10 cellular contexts compared by ENCODE assay signal in the genomic region with DNA sequence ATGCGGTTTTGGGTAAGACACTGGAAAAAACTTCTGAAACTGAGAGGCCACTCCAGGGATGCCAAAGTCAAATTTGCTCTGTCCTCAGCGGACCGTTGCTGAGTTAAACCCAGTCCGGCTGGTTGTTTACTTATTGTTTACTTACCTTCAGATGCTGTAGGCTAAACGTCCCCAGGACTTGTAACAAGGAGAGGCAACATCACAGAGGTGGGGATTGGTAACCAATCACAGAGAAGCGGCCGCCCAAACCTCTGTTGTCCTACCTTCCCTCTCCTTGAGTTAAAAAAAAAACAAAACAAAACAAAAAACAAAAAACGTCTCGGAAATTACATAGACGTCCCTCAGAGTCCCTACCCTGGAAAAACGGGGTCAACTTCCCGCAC. TPM values are rescaled to one million over a fixed set of nuclear protein-coding genes. Genes with fewer than 3 reads are reported as not detected.
DNase-seq lines count a peak whose midpoint lies in the region; ATAC-seq and TF ChIP-seq lines count a peak whose summit lies in the region.
"Had no signal": no experiment of that assay in that cellular context is flagged by ENCODE, and none has a peak within 500 bp of the region (broad histone marks: within the 10 kb centered on the region; RNA-seq: fewer than 3 reads in every experiment).

No MANE protein-coding gene starts in this region.

- peaks cover 23% of the 10 kb centered on the region for H3K4me1 Mint-ChIP-seq in GM23338
- peaks cover 26% of the 10 kb centered on the region for H3K4me1 Mint-ChIP-seq in WTC11

- H3K36me3 Mint-ChIP-seq in GM23338 (ENCODE audit: low read depth) (no peaks in the 10 kb centered on the region; the same call in 2 of the 3 replicates), WTC11 (no peaks in the 10 kb centered on the region; the same call in 1 of the 2 replicates)

- peak overlapping the region; percentile 81; the same call in 1 of the 2 replicates for H3K27ac Mint-ChIP-seq in GM23338
- H3K27ac Mint-ChIP-seq in WTC11 = no peak overlapping the region

- no peaks in the 10 kb centered on the region for H4K20me1 ChIP-seq in GM23338 (replicated peaks; ENCODE audit: insufficient read depth)

- POLR2A ChIA-PET in WTC11 (lab: Charles Lee) = no interaction called here

- H3K4me3 ChIP-seq in GM23338 = peak overlapping the region; percentile 96
- peak overlapping the region; percentile 56 for H3K4me3 ChIP-seq in iPS-11a (ENCODE audit: low read depth, low read length)
- peak overlapping the region in 2 of 3 donors; percentile 10 to 29 for H3K4me3 ChIP-seq in skeletal muscle tissue (ENCODE audit: low read length in 3 of 3)

- TF ChIP-seq CTCF in GM23338 (conservative IDR thresholded peaks at IDR 0.05; ENCODE audit: low read depth in 2 of 2) (no peak), WTC11 (IDR thresholded peaks at IDR 0.05) (no peak)

- no peaks in the 10 kb centered on the region for H3K9me3 Mint-ChIP-seq in GM23338
- peaks cover 11% of the 10 kb centered on the region for H3K9me3 Mint-ChIP-seq in WTC11

- ATAC-seq in GM23338 (peak; percentile 59), WTC11 (peak; percentile 63), HG03439 (IDR thresholded peaks at IDR 0.05; ENCODE audit: unreplicated experiment) (no peak), HG03354 (IDR thresholded peaks at IDR 0.05; ENCODE audit: poor library complexity, severe bottlenecking, unreplicated experiment) (no peak)

- H3K4me3 Mint-ChIP-seq in GM23338 (peak overlapping the region; percentile 86), WTC11 (peak overlapping the region; percentile 92)

- CTCF ChIA-PET in WTC11 (lab: Charles Lee) = interaction anchor here (1.6 to 2.7 kb wide), 4 partner anchors 20 to 94 kb away, joined by 5 to 22 read pairs (median 11); no protein-coding TSS in a partner anchor

- H3K27ac ChIP-seq in GM23338 (ENCODE audit: low read depth) = no peak overlapping the region
- H3K27ac ChIP-seq in skeletal muscle tissue (ENCODE audit: low read depth, low read length) = no peak overlapping the region
- H3K27ac ChIP-seq: uterus had no signal

- peaks cover 21% of the 10 kb centered on the region for H3K27me3 ChIP-seq in GM23338 (ENCODE audit: insufficient read depth)
- H3K27me3 ChIP-seq in skeletal muscle tissue (ENCODE audit: control insufficient read depth in 3 of 3, insufficient read depth in 3 of 3, low read length in 3 of 3) = peaks cover 33 to 47% (median 40%) of the 10 kb centered on the region in 3 donors
- H3K27me3 ChIP-seq: uterus had no signal

- no peaks in the 10 kb centered on the region for H3K9me2 ChIP-seq in GM23338 (ENCODE audit: insufficient read depth)

- H3K27me3 Mint-ChIP-seq in GM23338 (ENCODE audit: insufficient read depth, low read depth, poor library complexity) (peaks cover 23% of the 10 kb centered on the region), WTC11 (ENCODE audit: low read depth) (peaks cover 50% of the 10 kb centered on the region)

- peaks cover 7% of the 10 kb centered on the region for H3K4me1 ChIP-seq in GM23338 (ENCODE audit: insufficient read depth)
- peaks cover 0 to 6% (median 0%) of the 10 kb centered on the region in 3 donors for H3K4me1 ChIP-seq in skeletal muscle tissue (ENCODE audit: control insufficient read depth in 3 of 3, insufficient read depth in 3 of 3, low read length in 3 of 3)
- H3K4me1 ChIP-seq: uterus had no signal

- H3F3A ChIP-seq in GM23338 (replicated peaks; ENCODE audit: low read depth) = no peaks in the 10 kb centered on the region

- no peaks in the 10 kb centered on the region for H3K36me3 ChIP-seq in GM23338 (ENCODE audit: insufficient read depth)
- no peaks in the 10 kb centered on the region for H3K36me3 ChIP-seq in skeletal muscle tissue (ENCODE audit: control insufficient read depth in 3 of 3, insufficient read depth in 3 of 3, low read length in 3 of 3)
- H3K36me3 ChIP-seq: uterus had no signal

- peak overlapping the region in 1 of 3 donors; percentile 25 for H3K9ac ChIP-seq in skeletal muscle tissue (ENCODE audit: low read depth in 1 of 3, low read length in 3 of 3)

- H2AFZ ChIP-seq in GM23338 = peak overlapping the region; percentile 100

- peaks cover 0 to 3% (median 0%) of the 10 kb centered on the region in 3 donors for H3K9me3 ChIP-seq in skeletal muscle tissue (ENCODE audit: control insufficient read depth in 3 of 3, low read length in 3 of 3)
- H3K9me3 ChIP-seq: uterus had no signal

- no peaks in the 10 kb centered on the region for H3K79me2 ChIP-seq in GM23338 (replicated peaks; ENCODE audit: insufficient read depth)

- peak; percentile 49 for DNase-seq in GM23338 (ENCODE audit: low spot score)
- DNase-seq in WTC11 (ENCODE audit: low spot score) = no peak
- DNase-seq in NCI-H524 (lab: John Stamatoyannopoulos, UW) = no peak
- DNase-seq in T-helper 2 cell = no peak
- DNase-seq: KG1, uterus had no signal

- H3K4me2 ChIP-seq in GM23338 = peak overlapping the region; percentile 99

TF ChIP-seq in GM23338, 12 proteins besides CTCF, POLR2A, EP300 and RAD21 (continues in another document):
- TF ChIP-seq EZH2phosphoT487 (IDR thresholded peaks at IDR 0.05; ENCODE audit: unreplicated experiment) (no peak), NANOG (IDR thresholded peaks at IDR 0.05; ENCODE audit: borderline replicate concordance) (no peak), STAT1 (IDR thresholded peaks at IDR 0.05; ENCODE audit: unreplicated experiment) (no peak), ZNF114 (CRISPR knock-in tag; IDR thresholded peaks at IDR 0.05) (no peak), CREB1 (CRISPR knock-in tag; IDR thresholded peaks at IDR 0.05; ENCODE audit: low read depth) (no peak), JUNB (IDR thresholded peaks at IDR 0.05; ENCODE audit: unreplicated experiment) (no peak), EZH2 (IDR thresholded peaks at IDR 0.05; ENCODE audit: low read depth, unreplicated experiment) (no peak), ZNF331 (CRISPR knock-in tag; IDR thresholded peaks at IDR 0.05; ENCODE audit: low read depth) (no peak)

TF ChIP-seq in WTC11, 78 proteins besides CTCF, POLR2A, EP300 and RAD21 (continues in another document):
- TF ChIP-seq TEAD1 (CRISPR knock-in tag; IDR thresholded peaks at IDR 0.05) (no peak), NR2C2 (CRISPR knock-in tag; IDR thresholded peaks at IDR 0.05) (no peak), GRHL2 (CRISPR knock-in tag; IDR thresholded peaks at IDR 0.05; ENCODE audit: insufficient replicate concordance, severe bottlenecking) (no peak)
- TF ChIP-seq, protein P1, sequence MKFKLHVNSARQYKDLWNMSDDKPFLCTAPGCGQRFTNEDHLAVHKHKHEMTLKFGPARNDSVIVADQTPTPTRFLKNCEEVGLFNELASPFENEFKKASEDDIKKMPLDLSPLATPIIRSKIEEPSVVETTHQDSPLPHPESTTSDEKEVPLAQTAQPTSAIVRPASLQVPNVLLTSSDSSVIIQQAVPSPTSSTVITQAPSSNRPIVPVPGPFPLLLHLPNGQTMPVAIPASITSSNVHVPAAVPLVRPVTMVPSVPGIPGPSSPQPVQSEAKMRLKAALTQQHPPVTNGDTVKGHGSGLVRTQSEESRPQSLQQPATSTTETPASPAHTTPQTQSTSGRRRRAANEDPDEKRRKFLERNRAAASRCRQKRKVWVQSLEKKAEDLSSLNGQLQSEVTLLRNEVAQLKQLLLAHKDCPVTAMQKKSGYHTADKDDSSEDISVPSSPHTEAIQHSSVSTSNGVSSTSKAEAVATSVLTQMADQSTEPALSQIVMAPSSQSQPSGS (CRISPR knock-in tag; IDR thresholded peaks at IDR 0.05; ENCODE audit: borderline replicate concordance, low read depth) = no peak
- TF ChIP-seq, protein P2, sequence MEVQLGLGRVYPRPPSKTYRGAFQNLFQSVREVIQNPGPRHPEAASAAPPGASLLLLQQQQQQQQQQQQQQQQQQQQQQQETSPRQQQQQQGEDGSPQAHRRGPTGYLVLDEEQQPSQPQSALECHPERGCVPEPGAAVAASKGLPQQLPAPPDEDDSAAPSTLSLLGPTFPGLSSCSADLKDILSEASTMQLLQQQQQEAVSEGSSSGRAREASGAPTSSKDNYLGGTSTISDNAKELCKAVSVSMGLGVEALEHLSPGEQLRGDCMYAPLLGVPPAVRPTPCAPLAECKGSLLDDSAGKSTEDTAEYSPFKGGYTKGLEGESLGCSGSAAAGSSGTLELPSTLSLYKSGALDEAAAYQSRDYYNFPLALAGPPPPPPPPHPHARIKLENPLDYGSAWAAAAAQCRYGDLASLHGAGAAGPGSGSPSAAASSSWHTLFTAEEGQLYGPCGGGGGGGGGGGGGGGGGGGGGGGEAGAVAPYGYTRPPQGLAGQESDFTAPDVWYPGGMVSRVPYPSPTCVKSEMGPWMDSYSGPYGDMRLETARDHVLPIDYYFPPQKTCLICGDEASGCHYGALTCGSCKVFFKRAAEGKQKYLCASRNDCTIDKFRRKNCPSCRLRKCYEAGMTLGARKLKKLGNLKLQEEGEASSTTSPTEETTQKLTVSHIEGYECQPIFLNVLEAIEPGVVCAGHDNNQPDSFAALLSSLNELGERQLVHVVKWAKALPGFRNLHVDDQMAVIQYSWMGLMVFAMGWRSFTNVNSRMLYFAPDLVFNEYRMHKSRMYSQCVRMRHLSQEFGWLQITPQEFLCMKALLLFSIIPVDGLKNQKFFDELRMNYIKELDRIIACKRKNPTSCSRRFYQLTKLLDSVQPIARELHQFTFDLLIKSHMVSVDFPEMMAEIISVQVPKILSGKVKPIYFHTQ (CRISPR knock-in tag; IDR thresholded peaks at IDR 0.05) = no peak
- TF ChIP-seq, protein P3, sequence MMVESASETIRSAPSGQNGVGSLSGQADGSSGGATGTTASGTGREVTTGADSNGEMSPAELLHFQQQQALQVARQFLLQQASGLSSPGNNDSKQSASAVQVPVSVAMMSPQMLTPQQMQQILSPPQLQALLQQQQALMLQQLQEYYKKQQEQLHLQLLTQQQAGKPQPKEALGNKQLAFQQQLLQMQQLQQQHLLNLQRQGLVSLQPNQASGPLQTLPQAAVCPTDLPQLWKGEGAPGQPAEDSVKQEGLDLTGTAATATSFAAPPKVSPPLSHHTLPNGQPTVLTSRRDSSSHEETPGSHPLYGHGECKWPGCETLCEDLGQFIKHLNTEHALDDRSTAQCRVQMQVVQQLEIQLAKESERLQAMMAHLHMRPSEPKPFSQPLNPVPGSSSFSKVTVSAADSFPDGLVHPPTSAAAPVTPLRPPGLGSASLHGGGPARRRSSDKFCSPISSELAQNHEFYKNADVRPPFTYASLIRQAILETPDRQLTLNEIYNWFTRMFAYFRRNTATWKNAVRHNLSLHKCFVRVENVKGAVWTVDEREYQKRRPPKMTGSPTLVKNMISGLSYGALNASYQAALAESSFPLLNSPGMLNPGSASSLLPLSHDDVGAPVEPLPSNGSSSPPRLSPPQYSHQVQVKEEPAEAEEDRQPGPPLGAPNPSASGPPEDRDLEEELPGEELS (CRISPR knock-in tag; IDR thresholded peaks at IDR 0.05) = no peak

RNA-seq across cellular contexts. Expression of a gene that starts 0.4 kb away (rescaled TPM):
- 3.3 and 4.6 TPM in 2 replicates for total RNA-seq in GM23338 (2014; rRNA removed; shearing (Covaris generic))
- 1.9 and 2.3 TPM in 2 replicates for polyA plus RNA-seq in GM23338 (2016; fragmentation: Nextera tagmentation; extraction: Ambion mirVana)
- total RNA-seq in WTC11 (2021) (2.8 to 4.0 TPM (median 3.1 TPM) in 3 replicates), skeletal muscle tissue (4.7 TPM)

Comparison
In these comparisons a context has a peak if more than half of its experiments do, and no peak if none do; other contexts are left out.
1. ATAC-seq: peak in GM23338 (single experiment) and WTC11 (single experiment); none in HG03439 (single experiment) and HG03354 (single experiment).
2. H3K4me3 ChIP-seq: peak in every context shown above with its lines; median percentile 96 in GM23338; 56 in iPS-11a; 20 in skeletal muscle tissue.